30 cellular contexts compared by ENCODE assay signal in the genomic region with DNA sequence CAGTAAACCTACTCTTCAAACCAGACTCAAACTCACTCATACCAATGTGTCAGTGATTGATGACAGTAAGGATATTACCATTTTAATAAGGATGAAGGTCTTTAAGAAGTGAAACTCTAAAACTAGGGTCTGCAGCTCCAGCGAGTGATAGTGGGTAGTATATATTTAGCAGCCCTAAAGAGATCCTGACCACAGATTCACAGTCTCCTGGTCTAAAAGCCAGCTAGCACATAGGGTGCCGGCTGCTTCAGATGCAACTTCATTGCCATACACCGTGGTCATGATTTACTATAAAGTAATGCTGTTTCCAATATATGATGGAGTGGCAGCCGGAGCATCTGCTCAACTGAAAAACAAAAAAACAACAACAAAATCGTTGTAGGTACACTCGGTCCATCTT.
"Had no signal": no experiment of that assay in that cellular context is flagged by ENCODE, and none has a peak within 500 bp of the region (broad histone marks: within the 10 kb centered on the region; RNA-seq: fewer than 3 reads in every experiment).

No MANE protein-coding gene starts in this region.

- H3K27ac Mint-ChIP-seq: activated CD4-positive, alpha-beta T cell treated with anti-CD3 and anti-CD28 coated beads for 36 hours; activated CD4-positive, alpha-beta T cell treated with anti-CD3 and anti-CD28 coated beads, Interleukin-2, amount 10 ng/mL, durations not matched to agents 7 days and 5 days; activated CD8-positive, alpha-beta T cell treated with anti-CD3 and anti-CD28 coated beads, Interleukin-2, amount 10 ng/mL, durations not matched to agents 7 days and 5 days; activated naive CD4-positive, alpha-beta T cell treated with anti-CD3 and anti-CD28 coated beads, Interleukin-2, amount 10 ng/mL, durations not matched to agents 7 days and 5 days; activated naive CD8-positive, alpha-beta T cell treated with anti-CD3 and anti-CD28 coated beads for 36 hours; activated T-cell treated with anti-CD3 and anti-CD28 coated beads, Interleukin-2, amount 50 U/mL, for 24 hours; activated T-helper 2 cell treated with anti-CD3 and anti-CD28 coated beads, Interferon-gamma antibody, Interleukin-2, Interleukin-4, amounts not matched to agents 10 μg/mL and 5 μg/mL and 100 μg/mL, durations not matched to agents 14 hours and 24 hours and 36 hours; T-helper 1 cell treated with Interleukin-12 subunit alpha and Interleukin-12 subunit beta and Interleukin-4 antibody, amounts not matched to agents 30 μg/mL and 1 μg/mL, for 36 hours; T-helper 2 cell treated with Interferon-gamma antibody and Interleukin-4, amounts not matched to agents 5 μg/mL and 100 μg/mL, for 36 hours; WTC11 had no signal

- H3K4me3 Mint-ChIP-seq: activated CD4-positive, alpha-beta T cell treated with anti-CD3 and anti-CD28 coated beads for 36 hours; activated CD4-positive, alpha-beta T cell treated with anti-CD3 and anti-CD28 coated beads, Interleukin-2, amount 10 ng/mL, durations not matched to agents 7 days and 5 days; activated CD8-positive, alpha-beta T cell treated with anti-CD3 and anti-CD28 coated beads, Interleukin-2, amount 10 ng/mL, durations not matched to agents 7 days and 5 days; activated naive CD4-positive, alpha-beta T cell treated with anti-CD3 and anti-CD28 coated beads, Interleukin-2, amount 10 ng/mL, durations not matched to agents 7 days and 5 days; activated naive CD8-positive, alpha-beta T cell treated with anti-CD3 and anti-CD28 coated beads for 36 hours; activated T-cell treated with anti-CD3 and anti-CD28 coated beads, Interleukin-2, amount 50 U/mL, for 24 hours; T-helper 1 cell treated with Interleukin-12 subunit alpha and Interleukin-12 subunit beta and Interleukin-4 antibody, amounts not matched to agents 30 μg/mL and 1 μg/mL, for 36 hours; T-helper 2 cell treated with Interferon-gamma antibody and Interleukin-4, amounts not matched to agents 5 μg/mL and 100 μg/mL, for 36 hours; WTC11 had no signal

- H3K4me1 ChIP-seq: SJCRH30 had no signal

- H3K27ac ChIP-seq: brain microvascular endothelial cell, SJCRH30, SK-N-MC had no signal

- ATAC-seq: activated CD4-positive, alpha-beta T cell treated with anti-CD3 and anti-CD28 coated beads for 36 hours; activated CD4-positive, CD25-positive, alpha-beta regulatory T cell treated with anti-CD3 and anti-CD28 coated beads, Interleukin-2, amount 50 U/mL, for 24 hours; activated CD8-positive, alpha-beta T cell treated with anti-CD3 and anti-CD28 coated beads, Interleukin-2, amount 10 ng/mL, durations not matched to agents 7 days and 5 days; WTC11 had no signal

- H3K4me1 Mint-ChIP-seq: activated CD4-positive, alpha-beta T cell treated with anti-CD3 and anti-CD28 coated beads for 36 hours; activated CD4-positive, alpha-beta T cell treated with anti-CD3 and anti-CD28 coated beads, Interleukin-2, amount 10 ng/mL, durations not matched to agents 7 days and 5 days; activated naive CD4-positive, alpha-beta T cell treated with anti-CD3 and anti-CD28 coated beads, Interleukin-2, amount 10 ng/mL, durations not matched to agents 7 days and 5 days; activated naive CD8-positive, alpha-beta T cell treated with anti-CD3 and anti-CD28 coated beads for 36 hours had no signal

- H3K36me3 ChIP-seq: brain microvascular endothelial cell, SJCRH30 had no signal

- DNase-seq: activated CD4-positive, alpha-beta T cell treated with anti-CD3 and anti-CD28 coated beads for 36 hours; activated CD4-positive, alpha-beta T cell treated with anti-CD3 and anti-CD28 coated beads, Interleukin-2, amount 10 ng/mL, durations not matched to agents 7 days and 5 days; activated CD4-positive, alpha-beta T cell treated with anti-CD3 and anti-CD28 coated beads, Interleukin-2, amount 50 U/mL, for 48 hours; activated CD8-positive, alpha-beta T cell treated with anti-CD3 and anti-CD28 coated beads, Interleukin-2, amount 10 ng/mL, durations not matched to agents 7 days and 5 days; activated naive CD4-positive, alpha-beta T cell treated with anti-CD3 and anti-CD28 coated beads, Interleukin-2, amount 10 ng/mL, durations not matched to agents 7 days and 5 days; activated naive CD8-positive, alpha-beta T cell treated with anti-CD3 and anti-CD28 coated beads for 36 hours; activated T-cell treated with anti-CD3 and anti-CD28 coated beads, Interleukin-2, amount 50 U/mL, for 24 hours; brain microvascular endothelial cell; central memory CD4-positive, alpha-beta T cell; Karpas-422; KBM-7; NCI-H1105; NCI-H1417 treated with DMSO at 0.1 percent for 48 hours; NCI-H187 treated with DMSO at 0.1 percent for 48 hours; NCI-H2081; NCI-H2171 treated with DMSO at 0.1 percent for 48 hours; NCI-H2227 treated with DMSO at 0.1 percent for 48 hours; NCI-H446 treated with DMSO at 0.1 percent for 48 hours; NCI-H524 treated with DMSO at 0.1 percent for 48 hours; OCI-M1; SHP77; SJCRH30 had no signal

- FAIRE-seq: astrocyte, TTC549 had no signal

- H3K4me3 ChIP-seq: SJCRH30, SK-N-MC had no signal

- H3K27me3 ChIP-seq: brain microvascular endothelial cell, SJCRH30 had no signal

- H3K27me3 Mint-ChIP-seq: activated CD4-positive, alpha-beta T cell treated with anti-CD3 and anti-CD28 coated beads for 36 hours; activated CD4-positive, alpha-beta T cell treated with anti-CD3 and anti-CD28 coated beads, Interleukin-2, amount 10 ng/mL, durations not matched to agents 7 days and 5 days; activated naive CD4-positive, alpha-beta T cell treated with anti-CD3 and anti-CD28 coated beads, Interleukin-2, amount 10 ng/mL, durations not matched to agents 7 days and 5 days; activated naive CD8-positive, alpha-beta T cell treated with anti-CD3 and anti-CD28 coated beads for 36 hours; activated T-cell treated with anti-CD3 and anti-CD28 coated beads, Interleukin-2, amount 50 U/mL, for 24 hours had no signal

- H3K9me3 ChIP-seq: SJCRH30 had no signal
